In the genomic region with DNA sequence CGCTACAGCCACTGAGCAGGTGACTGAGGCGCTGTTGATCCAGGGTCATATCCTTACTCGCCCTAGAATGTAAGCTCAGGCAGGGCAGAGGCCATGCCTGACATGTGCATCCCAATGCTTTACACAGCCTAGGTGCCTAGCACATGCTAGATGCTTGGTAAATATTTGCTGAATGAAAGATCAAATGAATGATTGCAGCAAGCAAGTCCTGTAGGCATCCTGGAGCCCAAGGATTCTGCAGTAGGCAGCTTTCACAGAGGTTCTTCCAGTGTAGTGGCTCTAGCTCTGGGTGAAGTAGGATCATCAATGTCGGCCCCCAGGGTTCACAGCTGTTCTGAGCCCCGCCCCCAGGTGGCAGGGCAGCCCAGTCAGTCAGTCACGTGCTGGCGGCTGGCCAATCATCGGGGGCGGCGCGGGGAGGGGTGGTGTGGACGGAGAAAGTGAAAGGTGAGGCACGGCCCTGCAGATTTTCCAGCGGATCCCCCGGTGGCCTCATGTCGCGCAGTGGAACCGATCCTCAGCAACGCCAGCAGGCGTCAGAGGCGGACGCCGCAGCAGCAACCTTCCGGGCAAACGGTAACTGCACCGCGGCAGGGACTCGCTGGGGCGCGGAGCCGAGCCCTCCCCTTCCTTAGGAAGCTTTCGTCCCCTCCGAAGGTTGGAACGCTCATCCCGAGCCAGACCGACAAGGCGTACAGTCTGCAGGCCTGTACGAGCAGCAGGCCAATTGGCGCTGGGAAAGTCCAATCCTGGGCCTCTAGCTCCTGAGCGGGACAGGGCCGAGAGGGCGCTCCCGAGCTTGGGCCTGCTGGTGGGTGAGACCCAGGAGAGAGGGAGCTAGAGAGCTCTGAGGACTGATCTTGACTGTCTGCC, we compare ENCODE assay signal across 8 cellular contexts. TPM values are rescaled to one million over a fixed set of nuclear protein-coding genes. Genes with fewer than 3 reads are reported as not detected.
DNase-seq lines count a peak whose midpoint lies in the region; TF ChIP-seq lines count a peak whose summit lies in the region.

TSS of gene GALT (plus strand) at position 465 of the 873 bp plus-strand sequence. CDS start at position 495, 30 bp downstream.

- CTCF ChIA-PET in GM10248 (lab: Yijun Ruan, JAX) (interaction anchor here (0.8 to 8.0 kb wide), 18 partner anchors 10 to 428 kb away, joined by 3 to 112 read pairs (median 4); partner anchors contain the start of genes CCL27, DCTN3, RPP25L and SIGMAR1), SK-N-SH (lab: Yijun Ruan, JAX) (interaction anchor here (0.7 to 14.1 kb wide), 18 partner anchors 9 to 242 kb away, joined by 3 to 152 read pairs (median 5); partner anchors contain the start of genes ARID3C, CCL27 and SIGMAR1)

- peak within 1 kb of the TSS; percentile 96 for H3K4me2 ChIP-seq in SK-N-SH

- H3K27ac ChIP-seq in SK-N-SH (ENCODE audit: low read depth in 2 of 2, low read length in 1 of 2) (peak within 1 kb of the TSS; percentile 66 to 95), suprapubic skin (peak within 1 kb of the TSS; percentile 85)

- 14% methylated on average over 17 of the region's 43 CpGs for WGBS in SK-N-SH (ENCODE audit: low lambda C conversion rate)
- WGBS in suprapubic skin = 11% methylated on average over 14 of the region's 43 CpGs

- peak; percentile 42 for TF ChIP-seq RAD21 in SK-N-SH (IDR thresholded peaks at IDR 0.05; ENCODE audit: low read length)

- H3K9ac ChIP-seq in SK-N-SH = peak within 1 kb of the TSS; percentile 82

- peaks cover 9% of the 10 kb centered on the region for H3F3A ChIP-seq in SK-N-SH (replicated peaks; ENCODE audit: insufficient read depth)

- H3K4me1 ChIP-seq in SK-N-SH (ENCODE audit: control insufficient read depth in 1 of 2, insufficient read depth in 2 of 2, low read depth in 1 of 2, low read length in 1 of 2) (peaks cover 3 to 47% of the 10 kb centered on the region in 2 experiments; a peak in 2 of 4 replicates), suprapubic skin (peaks cover 36% of the 10 kb centered on the region)

- no peaks in the 10 kb centered on the region for H3K9me2 ChIP-seq in SK-N-SH

- peak; percentile 57 for TF ChIP-seq CTCF in GM10248 (IDR thresholded peaks at IDR 0.05; ENCODE audit: control extremely low read depth, extremely low read depth, low read depth, missing control alignments)
- TF ChIP-seq CTCF in HFF-Myc (IDR thresholded peaks at IDR 0.05; ENCODE audit: low read depth, low read length, missing control alignments) = peak; percentile 45
- TF ChIP-seq CTCF in SK-N-SH (IDR thresholded peaks at IDR 0.05) = peak; percentile 55
- TF ChIP-seq CTCF in suprapubic skin (IDR thresholded peaks at IDR 0.05) = peak; percentile 15 to 23

- peaks cover 13 to 19% of the 10 kb centered on the region in 2 experiments for H3K36me3 ChIP-seq in SK-N-SH (replicated peaks in 1 of 2; ENCODE audit: control insufficient read depth in 1 of 2, insufficient read depth in 2 of 2, low read length in 1 of 2)
- peaks cover 18% of the 10 kb centered on the region for H3K36me3 ChIP-seq in suprapubic skin

- H3K4me3 ChIP-seq in HFF-Myc (replicated peaks; ENCODE audit: low read depth, low read length) (peak within 1 kb of the TSS; percentile 66), SK-N-SH (ENCODE audit: low read depth in 2 of 2, low read length in 1 of 2) (peak within 1 kb of the TSS; percentile 77 to 84), suprapubic skin (peak within 1 kb of the TSS; percentile 76)

- DNase-seq in GM10248 (ENCODE audit: extremely low spot score) (peak; percentile 97), HFF-Myc (ENCODE audit: extremely low read depth, low read depth) (no peak), MV-4-11 (lab: John Stamatoyannopoulos, UW) (peak; percentile 81), SK-N-SH (peak; percentile 97), germinal center (ENCODE audit: low spot score) (peak; percentile 98), occipital lobe (lab: John Stamatoyannopoulos, UW) (peak; percentile 84), suprapubic skin (ENCODE audit: low spot score in 2 of 2) (peak; percentile 97 to 98)
- DNase-seq in activated naive CD4-positive, alpha-beta T cell treated with anti-CD3 and anti-CD28 coated beads, Interleukin-2, amount 50 U/mL, for 16 hours = peak; percentile 98

- H3K79me2 ChIP-seq in SK-N-SH (ENCODE audit: insufficient read depth) = peaks cover 14% of the 10 kb centered on the region; the same call in 1 of the 2 replicates

- TF ChIP-seq EP300 in SK-N-SH (IDR thresholded peaks at IDR 0.05; ENCODE audit: borderline replicate concordance in 1 of 2, low read depth in 1 of 2, low read length in 1 of 2) (no peak; a peak in 1 of 4 replicates), suprapubic skin (IDR thresholded peaks at IDR 0.05) (no peak)

- no peaks in the 10 kb centered on the region for H4K20me1 ChIP-seq in SK-N-SH (ENCODE audit: insufficient read depth)

- no peak for TF ChIP-seq POLR2A in suprapubic skin (IDR thresholded peaks at IDR 0.05)

- H3K27me3 ChIP-seq in SK-N-SH (ENCODE audit: insufficient read depth) = no peaks in the 10 kb centered on the region
- no peaks in the 10 kb centered on the region for H3K27me3 ChIP-seq in suprapubic skin

- H3K9me3 ChIP-seq in SK-N-SH = no peaks in the 10 kb centered on the region
- H3K9me3 ChIP-seq in suprapubic skin = no peaks in the 10 kb centered on the region

- POLR2A ChIA-PET in GM10248 (lab: Yijun Ruan, JAX) (interaction anchor here (2.1 kb wide), 1 partner anchor 9 kb away, joined by 8 read pairs; the partner anchor contains the start of gene SIGMAR1), SK-N-SH (lab: Yijun Ruan, JAX) (interaction anchor here (0.6 to 1.9 kb wide), 6 partner anchors 9 to 346 kb away, joined by 3 to 22 read pairs (median 3); partner anchors contain the start of gene SIGMAR1)

- peak within 1 kb of the TSS; percentile 96 for H2AFZ ChIP-seq in SK-N-SH (ENCODE audit: low read depth)

TF ChIP-seq in SK-N-SH, 30 proteins besides CTCF, POLR2A, EP300 and RAD21 (continues in another document):
- TF ChIP-seq TEAD4 (IDR thresholded peaks at IDR 0.05; ENCODE audit: borderline replicate concordance, insufficient read depth) = no peak
- TF ChIP-seq FOSL2 (IDR thresholded peaks at IDR 0.05; ENCODE audit: borderline replicate concordance, low read depth) = no peak
- no peak for TF ChIP-seq EZH2phosphoT487 (IDR thresholded peaks at IDR 0.05; ENCODE audit: borderline replicate concordance, low read depth)
- no peak for TF ChIP-seq MEF2A (IDR thresholded peaks at IDR 0.05; ENCODE audit: borderline replicate concordance, low read depth)
- TF ChIP-seq ELF1 (IDR thresholded peaks at IDR 0.05) = no peak
- TF ChIP-seq POLR2AphosphoS5 (IDR thresholded peaks at IDR 0.05; ENCODE audit: low read depth, low read length) = peak; percentile 71; the same call in 1 of the 2 replicates
- TF ChIP-seq, protein P1, sequence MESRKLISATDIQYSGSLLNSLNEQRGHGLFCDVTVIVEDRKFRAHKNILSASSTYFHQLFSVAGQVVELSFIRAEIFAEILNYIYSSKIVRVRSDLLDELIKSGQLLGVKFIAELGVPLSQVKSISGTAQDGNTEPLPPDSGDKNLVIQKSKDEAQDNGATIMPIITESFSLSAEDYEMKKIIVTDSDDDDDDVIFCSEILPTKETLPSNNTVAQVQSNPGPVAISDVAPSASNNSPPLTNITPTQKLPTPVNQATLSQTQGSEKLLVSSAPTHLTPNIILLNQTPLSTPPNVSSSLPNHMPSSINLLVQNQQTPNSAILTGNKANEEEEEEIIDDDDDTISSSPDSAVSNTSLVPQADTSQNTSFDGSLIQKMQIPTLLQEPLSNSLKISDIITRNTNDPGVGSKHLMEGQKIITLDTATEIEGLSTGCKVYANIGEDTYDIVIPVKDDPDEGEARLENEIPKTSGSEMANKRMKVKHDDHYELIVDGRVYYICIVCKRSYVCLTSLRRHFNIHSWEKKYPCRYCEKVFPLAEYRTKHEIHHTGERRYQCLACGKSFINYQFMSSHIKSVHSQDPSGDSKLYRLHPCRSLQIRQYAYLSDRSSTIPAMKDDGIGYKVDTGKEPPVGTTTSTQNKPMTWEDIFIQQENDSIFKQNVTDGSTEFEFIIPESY (IDR thresholded peaks at IDR 0.05; ENCODE audit: borderline replicate concordance, low read depth) = no peak
- no peak for TF ChIP-seq SIN3A (IDR thresholded peaks at IDR 0.05; ENCODE audit: borderline replicate concordance, low read depth, low read length)
- TF ChIP-seq TCF12 (IDR thresholded peaks at IDR 0.05) = peak; percentile 38; the same call in 1 of the 2 replicates
- no peak for TF ChIP-seq GATA2 (CRISPR knock-in tag; IDR thresholded peaks at IDR 0.05)
- peak; percentile 35; the same call in 1 of the 2 replicates for TF ChIP-seq MXI1 (IDR thresholded peaks at IDR 0.05; ENCODE audit: low read depth, low read length)
- TF ChIP-seq PBX3 (IDR thresholded peaks at IDR 0.05) = peak; percentile 60
- TF ChIP-seq USF2 (IDR thresholded peaks at IDR 0.05; ENCODE audit: borderline replicate concordance, low read depth, low read length) = peak; percentile 90
- peak; percentile 74 for TF ChIP-seq NFIC (IDR thresholded peaks at IDR 0.05; ENCODE audit: borderline replicate concordance)
- TF ChIP-seq TAF1 (IDR thresholded peaks at IDR 0.05; ENCODE audit: borderline replicate concordance, low read depth, low read length) = peak; percentile 44; the same call in 1 of the 2 replicates
- no peak; the same call in 1 of the 2 replicates for TF ChIP-seq GABPA (IDR thresholded peaks at IDR 0.05; ENCODE audit: low read depth)
- peak; percentile 57 for TF ChIP-seq YY1 (IDR thresholded peaks at IDR 0.05; ENCODE audit: low read depth)
- no peak for TF ChIP-seq NRF1 (IDR thresholded peaks at IDR 0.05; ENCODE audit: low read depth, low read length)

RNA-seq across cellular contexts. Expression of gene GALT, which starts in this region (rescaled TPM):
- polyA plus RNA-seq in SK-N-SH (2012; rRNA removed) = 45.9 and 49.1 TPM in 2 replicates
- polyA plus RNA-seq in SK-N-SH (2012; cell fraction: cytosol; rRNA removed) = 9.8 and 13.0 TPM in 2 replicates
- 303 and 342 TPM in 2 replicates for polyA plus RNA-seq in SK-N-SH (2012; cell fraction: nucleus; rRNA removed)
- total RNA-seq in occipital lobe = 32.4 TPM
- total RNA-seq in suprapubic skin = 100 to 1,000 TPM in 1 of 4 donors, 10 to 100 TPM in 3; 47.6 to 182 (median 77.6) TPM
